14 cellular contexts compared by ENCODE assay signal in the genomic region with DNA sequence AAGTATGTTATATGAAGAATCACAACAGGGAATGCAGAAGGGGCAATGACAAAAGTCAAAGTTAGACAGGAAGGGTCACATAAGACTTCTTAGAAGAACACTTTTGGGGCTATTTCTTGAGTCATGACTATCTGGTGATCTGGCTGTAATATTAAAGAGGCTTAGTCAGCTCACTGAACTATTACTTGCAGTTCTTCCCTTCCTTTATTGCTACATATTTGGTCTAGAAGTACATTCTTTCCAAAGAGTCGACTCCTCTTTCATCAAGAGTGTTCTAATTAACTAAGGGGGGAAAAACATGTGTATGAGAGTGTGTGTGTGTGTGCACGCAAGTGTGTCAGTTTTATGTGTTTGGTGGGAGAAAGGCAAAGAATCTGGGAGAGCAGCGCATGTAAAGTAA.
"Had no signal": no experiment of that assay in that cellular context is flagged by ENCODE, and none has a peak within 500 bp of the region (broad histone marks: within the 10 kb centered on the region; RNA-seq: fewer than 3 reads in every experiment).

No MANE protein-coding gene starts in this region.

- H3K27ac ChIP-seq: lower lobe of right lung, tibial artery had no signal

- DNase-seq: activated CD4-positive, alpha-beta memory T cell treated with anti-CD3 and anti-CD28 coated beads for 36 hours; activated gamma-delta T cell; activated T-cell treated with anti-CD3 and anti-CD28 coated beads, Interleukin-2, amount 50 U/mL, for 48 hours; anterior cingulate cortex; hypothalamus; left cardiac atrium; lower lobe of right lung; naive B cell; SW 1271; tibial artery had no signal

- H3K27ac Mint-ChIP-seq: activated CD4-positive, alpha-beta memory T cell treated with anti-CD3 and anti-CD28 coated beads for 36 hours; activated naive CD8-positive, alpha-beta T cell; naive B cell; stimulated activated effector memory CD8-positive, alpha-beta T cell treated with anti-CD3 and anti-CD28 coated beads, Interleukin-12 subunit alpha, Interleukin-12 subunit beta, amount 100 ng/mL, for 72 hours; T-helper 2 cell treated with Interferon-gamma antibody and Interleukin-4, amounts not matched to agents 5 μg/mL and 100 μg/mL, for 36 hours had no signal

- H3K4me1 Mint-ChIP-seq: naive B cell; stimulated activated effector memory CD8-positive, alpha-beta T cell treated with anti-CD3 and anti-CD28 coated beads, Interleukin-12 subunit alpha, Interleukin-12 subunit beta, amount 100 ng/mL, for 72 hours had no signal

- H3K4me3 Mint-ChIP-seq: activated CD4-positive, alpha-beta memory T cell treated with anti-CD3 and anti-CD28 coated beads for 36 hours; activated naive CD8-positive, alpha-beta T cell; naive B cell; stimulated activated effector memory CD8-positive, alpha-beta T cell treated with anti-CD3 and anti-CD28 coated beads, Interleukin-12 subunit alpha, Interleukin-12 subunit beta, amount 100 ng/mL, for 72 hours; T-helper 2 cell treated with Interferon-gamma antibody and Interleukin-4, amounts not matched to agents 5 μg/mL and 100 μg/mL, for 36 hours had no signal

- H3K27me3 ChIP-seq: tibial artery had no signal

- H3K4me1 ChIP-seq: lower lobe of right lung, tibial artery had no signal

- H3K4me3 ChIP-seq: lower lobe of right lung, smooth muscle cell, tibial artery had no signal

- H3K36me3 ChIP-seq: lower lobe of right lung, tibial artery had no signal

- H3K9me3 Mint-ChIP-seq: activated CD4-positive, alpha-beta memory T cell treated with anti-CD3 and anti-CD28 coated beads for 36 hours; T-helper 2 cell treated with Interferon-gamma antibody and Interleukin-4, amounts not matched to agents 5 μg/mL and 100 μg/mL, for 36 hours had no signal

- H3K27me3 Mint-ChIP-seq: activated CD4-positive, alpha-beta memory T cell treated with anti-CD3 and anti-CD28 coated beads for 36 hours; activated naive CD8-positive, alpha-beta T cell; naive B cell had no signal

- H3K9me3 ChIP-seq: lower lobe of right lung, tibial artery had no signal

- H3K36me3 Mint-ChIP-seq: activated CD4-positive, alpha-beta memory T cell treated with anti-CD3 and anti-CD28 coated beads for 36 hours; activated naive CD8-positive, alpha-beta T cell; naive B cell; stimulated activated effector memory CD8-positive, alpha-beta T cell treated with anti-CD3 and anti-CD28 coated beads, Interleukin-12 subunit alpha, Interleukin-12 subunit beta, amount 100 ng/mL, for 72 hours had no signal
